In the genomic region with DNA sequence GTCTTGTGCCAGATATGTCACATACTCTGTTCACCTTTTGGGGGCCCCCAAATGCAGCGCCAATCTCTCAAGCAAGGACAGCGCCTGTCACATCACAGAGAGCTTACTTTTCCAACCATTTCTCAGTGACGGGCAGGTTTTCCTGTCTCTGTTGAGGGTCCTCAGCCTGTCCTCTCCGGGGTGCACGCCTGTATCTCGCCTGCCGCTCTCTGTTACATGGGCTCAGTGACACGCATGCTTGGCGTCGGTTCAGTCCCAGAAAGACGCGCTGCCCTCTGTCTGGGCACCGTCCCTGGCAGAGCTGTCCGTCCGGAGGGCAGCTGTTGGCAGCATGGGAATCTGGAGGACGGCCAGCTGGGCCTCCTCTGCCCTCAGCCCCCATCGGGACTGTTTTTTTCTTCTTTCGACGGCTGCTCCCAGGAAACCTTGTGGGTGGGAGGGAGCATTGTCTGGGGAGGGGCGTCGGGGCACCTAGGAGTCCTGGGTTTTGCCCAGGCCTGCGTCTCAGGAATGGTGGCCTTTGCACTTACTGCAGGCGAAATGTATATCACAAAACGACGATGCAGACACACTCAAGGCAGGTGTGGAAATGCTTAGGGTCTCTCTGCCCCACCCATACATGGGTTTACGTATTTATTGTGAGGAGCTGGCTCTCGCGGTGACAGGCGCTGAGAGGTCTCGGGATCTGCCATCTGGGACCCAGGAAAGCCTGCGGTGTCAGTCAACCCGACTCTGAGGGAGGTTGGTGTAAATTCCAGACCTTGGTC, we compare ENCODE assay signal across 17 cellular contexts. TPM values are rescaled to one million over a fixed set of nuclear protein-coding genes. Genes with fewer than 3 reads are reported as not detected.
DNase-seq lines count a peak whose midpoint lies in the region; TF ChIP-seq lines count a peak whose summit lies in the region.
"Had no signal": no experiment of that assay in that cellular context is flagged by ENCODE, and none has a peak within 500 bp of the region (broad histone marks: within the 10 kb centered on the region; RNA-seq: fewer than 3 reads in every experiment).

No MANE protein-coding gene starts in this region.

- TF ChIP-seq CTCF in esophagus squamous epithelium (IDR thresholded peaks at IDR 0.05) (no peak), ovary (IDR thresholded peaks at IDR 0.05) (no peak)

- no peak overlapping the region for H3K56ac ChIP-seq in mesendoderm (ENCODE audit: low read length)

- no peak overlapping the region for H3K23ac ChIP-seq in mesendoderm (ENCODE audit: low read length)

- H2BK15ac ChIP-seq in mesendoderm (replicated peaks; ENCODE audit: low read depth): no peak overlapping the region

- H3K4ac ChIP-seq in mesendoderm (ENCODE audit: low read depth, low read length): no peak overlapping the region

- no peak overlapping the region for H3K4me3 ChIP-seq in H7 (ENCODE audit: insufficient read depth, low read depth, low read length)
- peak overlapping the region in 1 of 4 donors; percentile 43 for H3K4me3 ChIP-seq in esophagus squamous epithelium
- no peak overlapping the region for H3K4me3 ChIP-seq in ovary
- H3K4me3 ChIP-seq in mesendoderm (ENCODE audit: low read length): no peak overlapping the region

- H3K4me1 ChIP-seq in esophagus squamous epithelium: peaks cover 18 to 51% (median 33%) of the 10 kb centered on the region in 3 donors
- H3K4me1 ChIP-seq in ovary (ENCODE audit: insufficient read depth): peaks cover 35% of the 10 kb centered on the region
- H3K4me1 ChIP-seq in mesendoderm (ENCODE audit: control insufficient read depth, low read depth, low read length): peaks cover 2% of the 10 kb centered on the region

- H4K8ac ChIP-seq in mesendoderm (ENCODE audit: low read depth, low read length): no peak overlapping the region

- H4K5ac ChIP-seq in mesendoderm (ENCODE audit: low read length): no peak overlapping the region

- no peak overlapping the region for H3K9ac ChIP-seq in mesendoderm (ENCODE audit: low read length)

- DNase-seq in Ammon's horn (ENCODE audit: low spot score) (peak; percentile 12), H7 (peak; percentile 41), esophagus squamous epithelium (lab: John Stamatoyannopoulos, UW) (no peak), ovary (peak in 4 of 5 donors; percentile 41 to 67 (median 62)), mesendoderm (no peak), activated gamma-delta T cell (lab: John Stamatoyannopoulos, UW) (no peak), HUDEP-2 (lab: John Stamatoyannopoulos, UW; ENCODE audit: unreplicated experiment in 76 of 76) (no peak), midbrain (lab: John Stamatoyannopoulos, UW) (no peak)
- DNase-seq: activated CD4-positive, alpha-beta T cell treated with anti-CD3 and anti-CD28 coated beads for 36 hours; activated naive CD4-positive, alpha-beta T cell treated with Interleukin-2 at 50 U/mL for 16 hours; cortex of kidney; NCI-H2029 treated with DMSO at 0.1 percent for 48 hours; NCI-H510A; stimulated activated CD4-positive, alpha-beta T cell treated with anti-CD3 and anti-CD28 coated beads, Interleukin-2, amount 100 ng/mL, for 48 hours had no signal

- whole genome bisulfite sequencing in esophagus squamous epithelium, 2 donors: 69 to 97% methylated on average over 6 to 15 of the region's 32 CpGs
- WGBS in ovary, 3 donors: 73 to 86% (median 76%) methylated on average over 32 of the region's 32 CpGs
- WGBS in mesendoderm (ENCODE audit: extremely low coverage, insufficient coverage, low lambda C conversion rate): no CpG with 5 or more reads among the region's 32 CpGs

- no peak for TF ChIP-seq EP300 in ovary (IDR thresholded peaks at IDR 0.05)

- no peak for TF ChIP-seq POLR2A in esophagus squamous epithelium (IDR thresholded peaks at IDR 0.05)
- no peak for TF ChIP-seq POLR2A in ovary (IDR thresholded peaks at IDR 0.05)

- H3K27ac ChIP-seq in esophagus squamous epithelium: peak overlapping the region; percentile 25 to 87 (median 74)
- H3K27ac ChIP-seq in ovary: peak overlapping the region in 1 of 2 donors; percentile 72
- H3K27ac ChIP-seq in mesendoderm (ENCODE audit: low read depth, low read length): no peak overlapping the region

- no peaks in the 10 kb centered on the region for H3K79me2 ChIP-seq in mesendoderm (ENCODE audit: control insufficient read depth, insufficient read depth, low read length)

- intact Hi-C loops in esophagus squamous epithelium (cut with DNase I): no loop called here
- intact Hi-C loops in ovary (cut with DNase I): no loop called here

- no peak overlapping the region for H2BK5ac ChIP-seq in mesendoderm (ENCODE audit: low read length)

- H2AK5ac ChIP-seq in mesendoderm (ENCODE audit: low read length): no peak overlapping the region

- no peak overlapping the region for H3K4me2 ChIP-seq in mesendoderm (ENCODE audit: low read length)

- no peaks in the 10 kb centered on the region for H3K79me1 ChIP-seq in mesendoderm (ENCODE audit: low read length)

- no peaks in the 10 kb centered on the region for H3K36me3 ChIP-seq in H7 (replicated peaks; ENCODE audit: control insufficient read depth, insufficient read depth, low read length)
- no peaks in the 10 kb centered on the region for H3K36me3 ChIP-seq in esophagus squamous epithelium
- H3K36me3 ChIP-seq in ovary: no peaks in the 10 kb centered on the region
- no peaks in the 10 kb centered on the region for H3K36me3 ChIP-seq in mesendoderm (ENCODE audit: control insufficient read depth, insufficient read depth, low read length)

- no peaks in the 10 kb centered on the region for H3K9me3 ChIP-seq in esophagus squamous epithelium
- H3K9me3 ChIP-seq in ovary: no peaks in the 10 kb centered on the region

- H3K27me3 ChIP-seq in H7 (ENCODE audit: control insufficient read depth, insufficient read depth, low read length) (no peaks in the 10 kb centered on the region), esophagus squamous epithelium (no peaks in the 10 kb centered on the region), ovary (no peaks in the 10 kb centered on the region), mesendoderm (ENCODE audit: insufficient read depth, low read length, poor library complexity) (no peaks in the 10 kb centered on the region)

- no peak overlapping the region for H3K18ac ChIP-seq in mesendoderm (ENCODE audit: low read length)

- H2BK120ac ChIP-seq in mesendoderm (ENCODE audit: low read depth, low read length): no peak overlapping the region

RNA-seq across cellular contexts. Expression of gene RTP5, which starts 30.9 kb away (rescaled TPM):
- total RNA-seq in H7 (2014; rRNA removed; shearing (Covaris generic)): not detected in 2 replicates
- total RNA-seq in esophagus squamous epithelium (under 1 TPM in 2 of 4 donors, not detected in 2; 0.12 to 0.19 TPM), ovary (under 1 TPM in 1 of 7 donors, not detected in 6; 0.10 TPM)
- not detected for polyA plus RNA-seq in ovary
- polyA plus RNA-seq in mesendoderm (2013, experiment 1 of 2): not detected
- polyA plus RNA-seq in mesendoderm (2013, experiment 2 of 2): not detected
- total RNA-seq: lung microvascular endothelial cell, neural crest cell, sciatic nerve had no signal

RNA-seq across cellular contexts. Expression of gene PDCD1, which starts 41.7 kb away (rescaled TPM):
- 1.0 and 2.8 TPM in 2 replicates for total RNA-seq in H7 (2014; rRNA removed; shearing (Covaris generic))
- total RNA-seq in esophagus squamous epithelium (1 to 10 TPM; 1.2 to 2.5 (median 1.5) TPM), ovary (under 1 TPM in 6 of 7 donors, not detected in 1; 0.13 to 0.57 (median 0.29) TPM)
- polyA plus RNA-seq in ovary: under 1 TPM in 1 of 2 donors, not detected in 1; 0.17 TPM
- 0.87 TPM for polyA plus RNA-seq in mesendoderm (2013, experiment 1 of 2)
- 0.78 TPM for polyA plus RNA-seq in mesendoderm (2013, experiment 2 of 2)
- total RNA-seq: lung microvascular endothelial cell, neural crest cell had no signal

Comparison
In these comparisons a context has a peak if more than half of its experiments do, and no peak if none do; other contexts are left out.
1. DNase-seq: peak in Ammon's horn (single experiment), H7 (single experiment) and ovary (4 of 5); none in esophagus squamous epithelium (single experiment), mesendoderm (single experiment), activated gamma-delta T cell (single experiment), HUDEP-2 (0 of 76) and midbrain (single experiment).